ENCODE assay signal across 10 cellular contexts in genomic region chr3:125172346-125172745, GRCh38.
"Had no signal": no experiment of that assay in that cellular context is flagged by ENCODE, and none has a peak within 500 bp of the region (broad histone marks: within the 10 kb centered on the region; RNA-seq: fewer than 3 reads in every experiment).

No MANE protein-coding gene starts in this region.

- H3K36me3 ChIP-seq: HAP-1 had no signal

- DNase-seq: HFFc6, IMR-90, KG1 had no signal

- H3K4me1 ChIP-seq: HAP-1 had no signal

- H3K4me1 Mint-ChIP-seq: GM23338 had no signal

- H3K9me3 ChIP-seq: HAP-1 had no signal

- H3K27ac Mint-ChIP-seq: GM23338, HFFc6 had no signal

- H3K9me3 Mint-ChIP-seq: HFFc6 had no signal

- ATAC-seq: GM23338, HCT116, K562 had no signal

- H3K4me3 ChIP-seq: GM23338, HAP-1, K562 had no signal

- H3K4me2 ChIP-seq: GM23338 had no signal

- H3K27ac ChIP-seq: HL-60 had no signal

- FAIRE-seq: H1, H54, K562 had no signal

- H3K4me3 Mint-ChIP-seq: GM23338, HFFc6 had no signal

- H2AFZ ChIP-seq: GM23338 had no signal
